ENCODE assay signal across 7 cellular contexts in genomic region chr14:50569714-50570274, GRCh38.
"Had no signal": no experiment of that assay in that cellular context is flagged by ENCODE, and none has a peak within 500 bp of the region (broad histone marks: within the 10 kb centered on the region; RNA-seq: fewer than 3 reads in every experiment).

No MANE protein-coding gene starts in this region.

- H3K27ac ChIP-seq: HL-60 had no signal

- H3K4me1 Mint-ChIP-seq: IgD-negative memory B cell had no signal

- DNase-seq: IMR-90, KBM-7, KG1 had no signal

- H3K27me3 Mint-ChIP-seq: IgD-negative memory B cell had no signal

- ATAC-seq: HepG2, K562 had no signal

- H3K4me3 ChIP-seq: K562 had no signal

- H3K27ac Mint-ChIP-seq: IgD-negative memory B cell had no signal

- H3K4me3 Mint-ChIP-seq: IgD-negative memory B cell had no signal
